8 cellular contexts compared by ENCODE assay signal in the genomic region with DNA sequence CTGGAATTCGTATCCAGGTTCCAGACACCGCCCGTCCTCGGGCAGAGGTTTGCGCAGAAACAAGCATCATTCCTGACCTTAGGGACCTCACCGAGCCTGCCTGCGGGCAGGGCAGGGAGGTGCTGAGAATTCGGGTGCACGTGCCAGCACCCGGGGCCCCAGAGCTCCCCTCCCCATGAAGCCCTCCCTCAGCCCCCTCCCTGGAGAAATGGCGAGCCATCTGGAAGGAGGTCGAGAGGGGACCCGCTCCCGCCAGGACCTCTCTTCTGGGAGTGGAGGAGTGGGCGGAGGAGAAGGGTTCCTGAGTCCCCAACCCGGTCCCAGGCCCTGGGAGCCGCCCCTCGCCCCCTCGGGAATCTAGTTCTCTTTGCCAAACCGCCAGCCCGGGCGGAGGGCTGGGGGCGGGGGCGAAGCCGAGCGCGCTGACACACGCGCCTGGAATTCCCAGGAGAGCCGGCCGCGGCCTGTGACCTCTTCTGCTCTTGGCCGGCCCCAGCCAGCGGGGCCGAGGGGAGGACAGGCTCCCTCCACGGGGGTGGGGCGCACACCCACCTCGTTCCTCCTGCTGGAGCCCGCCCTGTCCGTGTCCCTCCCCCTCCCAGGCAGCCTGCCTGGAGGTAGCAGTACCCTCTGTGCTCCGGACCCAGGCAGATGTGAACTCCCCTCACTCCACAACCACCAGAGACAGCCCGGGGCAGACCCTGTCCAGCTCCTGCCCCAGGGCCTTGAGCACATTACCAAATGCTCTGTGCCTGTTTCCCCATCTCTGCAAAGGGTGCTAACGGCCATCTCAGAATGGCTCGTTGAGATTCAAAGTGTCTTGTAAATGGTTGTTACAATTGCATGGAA. TPM values are rescaled to one million over a fixed set of nuclear protein-coding genes. Genes with fewer than 3 reads are reported as not detected.
DNase-seq lines count a peak whose midpoint lies in the region; ATAC-seq and TF ChIP-seq lines count a peak whose summit lies in the region.

No MANE protein-coding gene starts in this region.

- H3K36me3 ChIP-seq in esophagus (ENCODE audit: control insufficient read depth in 2 of 2, insufficient read depth in 2 of 2, low read length in 1 of 2) (no peaks in the 10 kb centered on the region), neuronal stem cell (replicated peaks in 1 of 2; ENCODE audit: control insufficient read depth in 2 of 2, insufficient read depth in 2 of 2, low read length in 2 of 2) (no peaks in the 10 kb centered on the region)

- ATAC-seq in GM21619 (IDR thresholded peaks at IDR 0.05; ENCODE audit: unreplicated experiment) (no peak), HG03175 (IDR thresholded peaks at IDR 0.05; ENCODE audit: unreplicated experiment) (no peak)

- H2AFZ ChIP-seq in neuronal stem cell (ENCODE audit: low read length), result peak overlapping the region; percentile 90

- 13 to 21% methylated on average over 37 to 44 of the region's 44 CpGs for WGBS in esophagus, 2 donors
- no CpG with 5 or more reads among the region's 44 CpGs for WGBS in neuronal stem cell (ENCODE audit: extremely low coverage in 2 of 2, insufficient read length in 2 of 2, insufficient replicate concordance in 1 of 2), 2 donors

- H2BK12ac ChIP-seq in neuronal stem cell (ENCODE audit: low read length), result peak overlapping the region; percentile 91

- peak overlapping the region; percentile 9 for H3K14ac ChIP-seq in neuronal stem cell (ENCODE audit: low read length)

- H3K4me1 ChIP-seq in esophagus (ENCODE audit: control insufficient read depth in 2 of 2, insufficient read depth in 2 of 2, low read length in 1 of 2) (peaks cover 6 to 39% of the 10 kb centered on the region in 2 donors), neuronal stem cell (ENCODE audit: control insufficient read depth in 2 of 2, insufficient read depth in 1 of 2, low read depth in 1 of 2, low read length in 2 of 2) (peaks cover 21% of the 10 kb centered on the region in 2 donors)

- peak; percentile 82 for DNase-seq in RKO (ENCODE audit: low spot score)
- peak; percentile 77 for DNase-seq in neuronal stem cell (ENCODE audit: low spot score)
- no peak for DNase-seq in NOMO-1 treated with dmso at 0.1 percent for 144 hours (lab: John Stamatoyannopoulos, UW; ENCODE audit: unreplicated experiment)
- DNase-seq in DMS114 treated with DMSO at 0.1 percent for 48 hours (lab: John Stamatoyannopoulos, UW; ENCODE audit: unreplicated experiment), result no peak

- H2BK15ac ChIP-seq in neuronal stem cell (ENCODE audit: low read length), result peak overlapping the region; percentile 31

- TF ChIP-seq CTCF in GM12875 (IDR thresholded peaks at IDR 0.05; ENCODE audit: borderline replicate concordance, insufficient read depth, low read depth, low read length), result no peak

- peaks cover 5% of the 10 kb centered on the region for H3K79me1 ChIP-seq in neuronal stem cell (ENCODE audit: low read depth, low read length)

- H2BK5ac ChIP-seq in neuronal stem cell (ENCODE audit: low read length), result no peak overlapping the region

- no peak overlapping the region for H3K4ac ChIP-seq in neuronal stem cell (ENCODE audit: low read length)

- H3K4me3 ChIP-seq in GM12875 (ENCODE audit: low read depth, low read length) (peak overlapping the region; percentile 76), esophagus (ENCODE audit: low read depth in 1 of 2, low read length in 2 of 2) (no peak overlapping the region), neuronal stem cell (ENCODE audit: low read length in 2 of 2) (peak overlapping the region; percentile 28 to 78)

- H3K27me3 ChIP-seq in esophagus (ENCODE audit: control insufficient read depth in 1 of 2, insufficient read depth in 2 of 2, low read length in 2 of 2) (no peaks in the 10 kb centered on the region), neuronal stem cell (ENCODE audit: control insufficient read depth in 3 of 3, insufficient read depth in 3 of 3, low read depth in 1 of 3, low read length in 3 of 3) (peaks cover 0 to 52% (median 16%) of the 10 kb centered on the region in 3 experiments)

- peak overlapping the region; percentile 37 for H3K9ac ChIP-seq in neuronal stem cell (ENCODE audit: low read depth, low read length, poor library complexity)

- no peak overlapping the region for H2BK120ac ChIP-seq in neuronal stem cell (ENCODE audit: low read depth, low read length)

- H3K9me3 ChIP-seq in esophagus (ENCODE audit: control insufficient read depth in 2 of 2, insufficient read depth in 1 of 2, low read depth in 1 of 2, low read length in 1 of 2) (no peaks in the 10 kb centered on the region), neuronal stem cell (replicated peaks in 1 of 2; ENCODE audit: control insufficient read depth in 2 of 2, insufficient read depth in 1 of 2, low read depth in 1 of 2, low read length in 2 of 2) (peaks cover 0 to 2% of the 10 kb centered on the region in 2 donors)

- H3K23ac ChIP-seq in neuronal stem cell (ENCODE audit: low read depth, low read length, poor library complexity), result peak overlapping the region; percentile 3

- peak overlapping the region; percentile 22 for H4K91ac ChIP-seq in neuronal stem cell (ENCODE audit: low read depth, low read length, poor library complexity)

- H3K27ac ChIP-seq in esophagus (ENCODE audit: low read depth in 2 of 2, low read length in 1 of 2) (peak overlapping the region; percentile 38 to 73), neuronal stem cell (replicated peaks; ENCODE audit: low read length) (no peak overlapping the region)

- peak overlapping the region; percentile 97 for H2AK5ac ChIP-seq in neuronal stem cell (ENCODE audit: low read depth, low read length)

- no peak overlapping the region for H4K8ac ChIP-seq in neuronal stem cell (ENCODE audit: low read depth, low read length)

- H3K4me2 ChIP-seq in neuronal stem cell (ENCODE audit: insufficient read depth, low read length, poor library complexity, severe bottlenecking), result peak overlapping the region; percentile 80

- H3K18ac ChIP-seq in neuronal stem cell (ENCODE audit: low read length), result peak overlapping the region; percentile 94

RNA-seq across cellular contexts. Expression of gene GPR132, which starts 23.0 kb away (rescaled TPM):
- polyA plus RNA-seq in esophagus, result under 1 TPM; 0.42 to 0.47 TPM
- 0.13 TPM for polyA plus RNA-seq in neuronal stem cell (2013, experiment 1 of 2)
- 0.08 TPM for polyA plus RNA-seq in neuronal stem cell (2013, experiment 2 of 2)

Comparison
In these comparisons a context has a peak if more than half of its experiments do, and no peak if none do; other contexts are left out.
1. H3K4me3 ChIP-seq: peak in GM12875 (single experiment) and neuronal stem cell (2 of 2); none in esophagus (0 of 2).
2. DNase-seq: peak in RKO (single experiment) and neuronal stem cell (single experiment); none in NOMO-1 treated with dmso at 0.1 percent for 144 hours (single experiment) and DMS114 treated with DMSO at 0.1 percent for 48 hours (single experiment).